Comparison of ENCODE assay signal across 22 cellular contexts in the genomic region with DNA sequence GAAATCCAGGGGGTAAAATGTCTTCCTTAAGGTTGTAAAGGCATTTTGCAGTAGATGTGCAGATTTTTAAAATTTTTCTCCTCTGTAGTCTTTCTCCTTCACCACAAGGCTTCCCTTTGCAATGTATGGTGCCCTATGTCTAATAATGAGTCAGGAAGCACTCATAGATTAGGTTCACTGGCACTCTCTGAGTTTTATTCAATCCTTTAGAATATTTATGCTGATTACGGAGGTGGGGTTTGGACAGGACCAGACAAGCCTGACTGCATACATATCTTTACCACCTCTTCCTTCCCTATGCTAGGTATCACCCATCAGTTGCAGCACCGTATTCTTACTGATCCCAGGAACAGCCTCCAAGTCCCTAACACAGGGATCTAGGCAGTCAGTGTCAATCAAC.
"Had no signal": no experiment of that assay in that cellular context is flagged by ENCODE, and none has a peak within 500 bp of the region (broad histone marks: within the 10 kb centered on the region; RNA-seq: fewer than 3 reads in every experiment).

No MANE protein-coding gene starts in this region.

- DNase-seq: cortex of kidney; dorsolateral prefrontal cortex; effector CD8-positive, alpha-beta T cell; glutamatergic neuron; kidney; left colon; left ventricle myocardium superior; mesendoderm; naive B cell; nephron progenitor cell; psoas muscle; retina; right lobe of liver; stimulated activated CD4-positive, alpha-beta T cell treated with anti-CD3 and anti-CD28 coated beads, Interleukin-4, amount 100 ng/mL, for 1 hour; testis; transverse colon had no signal

- H3K27ac Mint-ChIP-seq: nephron progenitor cell; stimulated activated memory B cell treated with anti-CD40 and anti-IgM and Interleukin-4, amounts not matched to agents 10 μg/mL and 1 μg/mL and 100 μg/mL, for 72 hours; stimulated activated naive CD8-positive, alpha-beta T cell treated with anti-CD3 and anti-CD28 coated beads, Interleukin-15, Interleukin-2, amounts not matched to agents 100 ng/mL and 50 ng/mL, for 24 hours had no signal

- H3K36me3 ChIP-seq: esophagus muscularis mucosa, gastroesophageal sphincter, neutrophil, right lobe of liver, transverse colon had no signal

- H3K9me3 Mint-ChIP-seq: naive B cell; stimulated activated memory B cell treated with anti-CD40 and anti-IgM and Interleukin-4, amounts not matched to agents 10 μg/mL and 1 μg/mL and 100 μg/mL, for 72 hours; stimulated activated naive CD8-positive, alpha-beta T cell treated with anti-CD3 and anti-CD28 coated beads, Interleukin-15, Interleukin-2, amounts not matched to agents 100 ng/mL and 50 ng/mL, for 24 hours had no signal

- H3K27ac ChIP-seq: dorsolateral prefrontal cortex, esophagus muscularis mucosa, gastroesophageal sphincter, neutrophil, psoas muscle, right lobe of liver, testis, transverse colon had no signal

- ATAC-seq: gastroesophageal sphincter; left colon; left ventricle myocardium superior; psoas muscle; right lobe of liver; stimulated activated memory B cell treated with anti-CD40 and anti-IgM and Interleukin-4, amounts not matched to agents 10 μg/mL and 1 μg/mL and 100 μg/mL, for 72 hours had no signal

- H3K9me3 ChIP-seq: esophagus muscularis mucosa, gastroesophageal sphincter, neutrophil, psoas muscle, right lobe of liver, testis, transverse colon had no signal

- H3K4me3 Mint-ChIP-seq: naive B cell; nephron progenitor cell; stimulated activated memory B cell treated with anti-CD40 and anti-IgM and Interleukin-4, amounts not matched to agents 10 μg/mL and 1 μg/mL and 100 μg/mL, for 72 hours; stimulated activated naive CD8-positive, alpha-beta T cell treated with anti-CD3 and anti-CD28 coated beads, Interleukin-15, Interleukin-2, amounts not matched to agents 100 ng/mL and 50 ng/mL, for 24 hours had no signal

- H3K36me3 Mint-ChIP-seq: naive B cell; stimulated activated memory B cell treated with anti-CD40 and anti-IgM and Interleukin-4, amounts not matched to agents 10 μg/mL and 1 μg/mL and 100 μg/mL, for 72 hours had no signal

- H3K4me1 Mint-ChIP-seq: naive B cell; stimulated activated memory B cell treated with anti-CD40 and anti-IgM and Interleukin-4, amounts not matched to agents 10 μg/mL and 1 μg/mL and 100 μg/mL, for 72 hours had no signal

- FAIRE-seq: kidney had no signal

- H3K4me3 ChIP-seq: dorsolateral prefrontal cortex, esophagus muscularis mucosa, gastroesophageal sphincter, lung, psoas muscle, right lobe of liver, testis, transverse colon had no signal

- H3K27me3 ChIP-seq: gastroesophageal sphincter, neutrophil, right lobe of liver, testis, transverse colon had no signal

- H3K4me1 ChIP-seq: esophagus muscularis mucosa, gastroesophageal sphincter, psoas muscle, right lobe of liver, testis, transverse colon had no signal
